Comparison of ENCODE assay signal across 1 cellular context in genomic region chr16:3170440-3171180, GRCh38.
TF ChIP-seq lines count a peak whose summit lies in the region.

No MANE protein-coding gene starts in this region.

TF ChIP-seq in HepG2, 621 proteins besides CTCF, POLR2A, EP300 and RAD21 (continued from another document):
- no peak for TF ChIP-seq NONO (IDR thresholded peaks at IDR 0.05)
- TF ChIP-seq NONO (CRISPR knock-in tag; conservative IDR thresholded peaks at IDR 0.05), result 0 out of 2 replicates have a peak, but pooled peaks have one; percentile 7
- TF ChIP-seq KDM3A (CRISPR knock-in tag; IDR thresholded peaks at IDR 0.05; ENCODE audit: low read depth), result 0 out of 2 replicates have a peak, but pooled peaks have one; percentile 21
- TF ChIP-seq SRSF1 (optimal IDR thresholded peaks at IDR 0.05; ENCODE audit: low read depth, low read length), result peak; percentile 25
- TF ChIP-seq ZNF556 (CRISPR knock-in tag; IDR thresholded peaks at IDR 0.05; ENCODE audit: borderline replicate concordance), result no peak
- TF ChIP-seq, protein P1, sequence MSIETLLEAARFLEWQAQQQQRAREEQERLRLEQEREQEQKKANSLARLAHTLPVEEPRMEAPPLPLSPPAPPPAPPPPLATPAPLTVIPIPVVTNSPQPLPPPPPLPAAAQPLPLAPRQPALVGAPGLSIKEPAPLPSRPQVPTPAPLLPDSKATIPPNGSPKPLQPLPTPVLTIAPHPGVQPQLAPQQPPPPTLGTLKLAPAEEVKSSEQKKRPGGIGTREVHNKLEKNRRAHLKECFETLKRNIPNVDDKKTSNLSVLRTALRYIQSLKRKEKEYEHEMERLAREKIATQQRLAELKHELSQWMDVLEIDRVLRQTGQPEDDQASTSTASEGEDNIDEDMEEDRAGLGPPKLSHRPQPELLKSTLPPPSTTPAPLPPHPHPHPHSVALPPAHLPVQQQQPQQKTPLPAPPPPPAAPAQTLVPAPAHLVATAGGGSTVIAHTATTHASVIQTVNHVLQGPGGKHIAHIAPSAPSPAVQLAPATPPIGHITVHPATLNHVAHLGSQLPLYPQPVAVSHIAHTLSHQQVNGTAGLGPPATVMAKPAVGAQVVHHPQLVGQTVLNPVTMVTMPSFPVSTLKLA (IDR thresholded peaks at IDR 0.05), result no peak
- TF ChIP-seq ZNF639 (CRISPR knock-in tag; conservative IDR thresholded peaks at IDR 0.05), result no peak
- TF ChIP-seq NFATC3 (CRISPR knock-in tag; IDR thresholded peaks at IDR 0.05), result no peak
- TF ChIP-seq HNF1B (CRISPR knock-in tag; IDR thresholded peaks at IDR 0.05), result no peak
- TF ChIP-seq DPF2 (CRISPR knock-in tag; IDR thresholded peaks at IDR 0.05; ENCODE audit: borderline replicate concordance, low read depth), result no peak
- TF ChIP-seq ZNF430 (CRISPR knock-in tag; IDR thresholded peaks at IDR 0.05), result 0 out of 2 replicates have a peak, but pooled peaks have one; percentile 32
- no peak for TF ChIP-seq ZBTB40 (IDR thresholded peaks at IDR 0.05)
- TF ChIP-seq ZBTB40 (CRISPR knock-in tag; IDR thresholded peaks at IDR 0.05), result no peak
- no peak for TF ChIP-seq SKI (IDR thresholded peaks at IDR 0.05; ENCODE audit: partially characterized antibody)
- TF ChIP-seq, protein P2, sequence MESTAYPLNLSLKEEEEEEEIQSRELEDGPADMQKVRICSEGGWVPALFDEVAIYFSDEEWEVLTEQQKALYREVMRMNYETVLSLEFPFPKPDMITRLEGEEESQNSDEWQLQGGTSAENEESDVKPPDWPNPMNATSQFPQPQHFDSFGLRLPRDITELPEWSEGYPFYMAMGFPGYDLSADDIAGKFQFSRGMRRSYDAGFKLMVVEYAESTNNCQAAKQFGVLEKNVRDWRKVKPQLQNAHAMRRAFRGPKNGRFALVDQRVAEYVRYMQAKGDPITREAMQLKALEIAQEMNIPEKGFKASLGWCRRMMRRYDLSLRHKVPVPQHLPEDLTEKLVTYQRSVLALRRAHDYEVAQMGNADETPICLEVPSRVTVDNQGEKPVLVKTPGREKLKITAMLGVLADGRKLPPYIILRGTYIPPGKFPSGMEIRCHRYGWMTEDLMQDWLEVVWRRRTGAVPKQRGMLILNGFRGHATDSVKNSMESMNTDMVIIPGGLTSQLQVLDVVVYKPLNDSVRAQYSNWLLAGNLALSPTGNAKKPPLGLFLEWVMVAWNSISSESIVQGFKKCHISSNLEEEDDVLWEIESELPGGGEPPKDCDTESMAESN (CRISPR knock-in tag; conservative IDR thresholded peaks at IDR 0.05), result no peak
- TF ChIP-seq ZNF350 (CRISPR knock-in tag; IDR thresholded peaks at IDR 0.05; ENCODE audit: borderline replicate concordance, low read depth), result peak; percentile 60; the same call in 1 of the 2 replicates
- no peak for TF ChIP-seq KMT2B (CRISPR knock-in tag; IDR thresholded peaks at IDR 0.05)
- TF ChIP-seq ARNTL (CRISPR knock-in tag; IDR thresholded peaks at IDR 0.05), result no peak
- TF ChIP-seq ELF3 (CRISPR knock-in tag; IDR thresholded peaks at IDR 0.05), result peak; percentile 50; the same call in 1 of the 2 replicates
- 0 out of 2 replicates have a peak, but pooled peaks have one; percentile 32 for TF ChIP-seq ZNF605 (CRISPR knock-in tag; IDR thresholded peaks at IDR 0.05)
- TF ChIP-seq ZNF3 (CRISPR knock-in tag; IDR thresholded peaks at IDR 0.05), result no peak
- TF ChIP-seq TBL1XR1 (IDR thresholded peaks at IDR 0.05; ENCODE audit: borderline replicate concordance, low read length, partially characterized antibody), result no peak
- no peak for TF ChIP-seq EZH2 (conservative IDR thresholded peaks at IDR 0.05; ENCODE audit: low read depth, low read length)
- TF ChIP-seq ATF7-NPFF (CRISPR knock-in tag; IDR thresholded peaks at IDR 0.05; ENCODE audit: low read depth), result no peak
- no peak for TF ChIP-seq MLLT10 (CRISPR knock-in tag; IDR thresholded peaks at IDR 0.05)
- no peak for TF ChIP-seq ZFP90 (CRISPR knock-in tag; IDR thresholded peaks at IDR 0.05; ENCODE audit: borderline replicate concordance)
- no peak for TF ChIP-seq ZNF281 (CRISPR knock-in tag; IDR thresholded peaks at IDR 0.05; ENCODE audit: borderline replicate concordance)
- TF ChIP-seq ZNF33B (CRISPR knock-in tag; IDR thresholded peaks at IDR 0.05), result no peak
- TF ChIP-seq GABPB1 (CRISPR knock-in tag; IDR thresholded peaks at IDR 0.05), result peak; percentile 14; the same call in 1 of the 2 replicates
